In the genomic region with DNA sequence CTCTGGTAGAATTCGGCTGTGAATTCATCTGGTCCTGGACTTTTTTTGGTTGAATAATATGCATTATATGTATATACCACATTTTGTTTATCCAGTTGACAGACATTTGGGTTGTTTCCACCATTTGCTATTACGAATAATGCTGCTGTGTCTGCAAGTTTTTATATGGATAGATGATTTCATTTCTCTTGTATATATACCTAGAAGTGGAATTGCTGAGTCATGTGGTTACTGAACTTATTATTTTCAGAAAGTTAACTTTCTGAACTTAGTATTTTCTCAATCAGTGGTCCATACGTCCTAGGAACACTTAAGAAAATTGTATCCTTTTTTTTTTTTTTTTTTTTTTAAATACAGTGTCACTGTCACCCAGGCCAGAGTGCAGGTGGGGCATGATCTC, we compare ENCODE assay signal across 16 cellular contexts.
DNase-seq lines count a peak whose midpoint lies in the region; ATAC-seq, FAIRE-seq and TF ChIP-seq lines count a peak whose summit lies in the region.
"Had no signal": no experiment of that assay in that cellular context is flagged by ENCODE, and none has a peak within 500 bp of the region (broad histone marks: within the 10 kb centered on the region; RNA-seq: fewer than 3 reads in every experiment).

No MANE protein-coding gene starts in this region.

- intact Hi-C loops in gastrocnemius medialis (cut with DNase I; ENCODE audit: low total_unique reads), result no loop called here

- no peaks in the 10 kb centered on the region for H3K9me2 ChIP-seq in GM23248 (ENCODE audit: insufficient read depth)

- no peaks in the 10 kb centered on the region for H4K20me1 ChIP-seq in GM23248 (ENCODE audit: insufficient read depth)

- H3K4me3 ChIP-seq in A549 (no peak overlapping the region), GM23248 (no peak overlapping the region), choroid plexus epithelial cell (ENCODE audit: low read depth, low read length) (no peak overlapping the region), gastrocnemius medialis (no peak overlapping the region)
- H3K4me3 ChIP-seq: HAP-1 had no signal

- no peak for TF ChIP-seq POLR2A in A549 (IDR thresholded peaks at IDR 0.05; ENCODE audit: low read length)
- no peak for TF ChIP-seq POLR2A in gastrocnemius medialis (IDR thresholded peaks at IDR 0.05)

- peak overlapping the region; percentile 22 to 63; a peak in 4 of 6 replicates for H3K27ac ChIP-seq in A549
- no peak overlapping the region for H3K27ac ChIP-seq in GM23248
- peak overlapping the region; percentile 40 to 69 (median 61) for H3K27ac ChIP-seq in gastrocnemius medialis

- H3K27me3 ChIP-seq in GM23248 (replicated peaks; ENCODE audit: insufficient read depth) (no peaks in the 10 kb centered on the region), gastrocnemius medialis (no peaks in the 10 kb centered on the region)

- in situ Hi-C loops in GM23248 (cut with MboI) (no loop called here), gastrocnemius medialis (cut with MboI; ENCODE audit: low sequenced_read_pairs in 4 of 4) (no loop called here)

- no peak for DNase-seq in A549 (ENCODE audit: low read depth in 1 of 2, low spot score in 1 of 2)
- DNase-seq in GM23248, result peak; percentile 4
- peak; percentile 10 for DNase-seq in choroid plexus epithelial cell (ENCODE audit: low read depth)
- DNase-seq in gastrocnemius medialis, result no peak
- DNase-seq in cerebellar cortex (ENCODE audit: low spot score), result no peak
- DNase-seq in inferior parietal cortex (ENCODE audit: extremely low spot score), result no peak
- DNase-seq: CD8-positive, alpha-beta T cell; COR-L47; DMS153; DMS79 treated with DMSO at 0.1 percent for 48 hours; EL; GOT3 had no signal

- CTCF ChIA-PET in A549 (lab: Yijun Ruan, JAX), result no interaction called here

- no peaks in the 10 kb centered on the region for H3K4me1 ChIP-seq in A549
- H3K4me1 ChIP-seq in GM23248 (ENCODE audit: insufficient read depth), result no peaks in the 10 kb centered on the region
- H3K4me1 ChIP-seq in gastrocnemius medialis, result no peaks in the 10 kb centered on the region

- no peak overlapping the region for H2AFZ ChIP-seq in GM23248

- no peak for FAIRE-seq in A549 (lab: Jason Lieb, UNC)
- FAIRE-seq: G401.6, GM12891 had no signal

- peaks cover 74% of the 10 kb centered on the region for H3K36me3 ChIP-seq in GM23248 (ENCODE audit: low read depth)
- peaks cover 0 to 22% of the 10 kb centered on the region in 2 donors for H3K36me3 ChIP-seq in gastrocnemius medialis

- H3F3A ChIP-seq in GM23248 (ENCODE audit: insufficient read depth), result no peaks in the 10 kb centered on the region

- H3K4me2 ChIP-seq in A549 (no peak overlapping the region), GM23248 (ENCODE audit: unreplicated experiment) (no peak overlapping the region)

- WGBS in A549 (ENCODE audit: missing lambda C conversion rate), result 88% methylated on average over 3 of the region's 3 CpGs
- WGBS in GM23248 (ENCODE audit: low coverage in 1 of 2, low lambda C conversion rate in 2 of 2, missing lambda C conversion rate in 2 of 2), 2 experiments, result 82 to 88% methylated on average over 3 of the region's 3 CpGs

- TF ChIP-seq RAD21 in A549 (conservative IDR thresholded peaks at IDR 0.05 in 1 of 2, IDR thresholded peaks at IDR 0.05 in 1 of 2), result no peak

- H3K79me2 ChIP-seq in GM23248 (ENCODE audit: insufficient read depth), result peaks cover 24% of the 10 kb centered on the region

- TF ChIP-seq EP300 in A549 (IDR thresholded peaks at IDR 0.05), result no peak

- POLR2A ChIA-PET in A549 (lab: Yijun Ruan, JAX), result no interaction called here

- ATAC-seq in A549 (no peak), gastrocnemius medialis (no peak), HG02763 (IDR thresholded peaks at IDR 0.05; ENCODE audit: unreplicated experiment) (no peak)
- ATAC-seq: CD8-positive, alpha-beta T cell had no signal

- H3K9me3 ChIP-seq in A549, result peaks cover 3% of the 10 kb centered on the region; the same call in 2 of the 3 replicates
- no peaks in the 10 kb centered on the region for H3K9me3 ChIP-seq in GM23248 (ENCODE audit: low read depth)
- H3K9me3 ChIP-seq in gastrocnemius medialis, result no peaks in the 10 kb centered on the region
- H3K9me3 ChIP-seq: HAP-1 had no signal

- no peak for TF ChIP-seq CTCF in A549 (IDR thresholded peaks at IDR 0.05)
- no peak for TF ChIP-seq CTCF in choroid plexus epithelial cell (conservative IDR thresholded peaks at IDR 0.05; ENCODE audit: low read depth, low read length)
- TF ChIP-seq CTCF in gastrocnemius medialis (IDR thresholded peaks at IDR 0.05 in 4 of 5, conservative IDR thresholded peaks at IDR 0.05 in 1 of 5), result no peak

- H3K9ac ChIP-seq in GM23248, result no peak overlapping the region

TF ChIP-seq in A549, 52 proteins besides CTCF, POLR2A, EP300 and RAD21:
- TF ChIP-seq NFE2L2 (conservative IDR thresholded peaks at IDR 0.05; ENCODE audit: low read length) (peak; percentile 67), MAFK (IDR thresholded peaks at IDR 0.05; ENCODE audit: partially characterized antibody) (peak; percentile 86)
- TF ChIP-seq, protein P1, sequence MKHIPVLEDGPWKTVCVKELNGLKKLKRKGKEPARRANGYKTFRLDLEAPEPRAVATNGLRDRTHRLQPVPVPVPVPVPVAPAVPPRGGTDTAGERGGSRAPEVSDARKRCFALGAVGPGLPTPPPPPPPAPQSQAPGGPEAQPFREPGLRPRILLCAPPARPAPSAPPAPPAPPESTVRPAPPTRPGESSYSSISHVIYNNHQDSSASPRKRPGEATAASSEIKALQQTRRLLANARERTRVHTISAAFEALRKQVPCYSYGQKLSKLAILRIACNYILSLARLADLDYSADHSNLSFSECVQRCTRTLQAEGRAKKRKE (CRISPR knock-in tag; IDR thresholded peaks at IDR 0.05; ENCODE audit: low read depth), result no peak

Comparison
In these comparisons a context has a peak if more than half of its experiments do, and no peak if none do; other contexts are left out.
1. DNase-seq: peak in GM23248 (single experiment) and choroid plexus epithelial cell (single experiment); none in A549 (0 of 2), gastrocnemius medialis (0 of 2), cerebellar cortex (single experiment) and inferior parietal cortex (single experiment).